ENCODE assay signal across 8 cellular contexts in the genomic region with DNA sequence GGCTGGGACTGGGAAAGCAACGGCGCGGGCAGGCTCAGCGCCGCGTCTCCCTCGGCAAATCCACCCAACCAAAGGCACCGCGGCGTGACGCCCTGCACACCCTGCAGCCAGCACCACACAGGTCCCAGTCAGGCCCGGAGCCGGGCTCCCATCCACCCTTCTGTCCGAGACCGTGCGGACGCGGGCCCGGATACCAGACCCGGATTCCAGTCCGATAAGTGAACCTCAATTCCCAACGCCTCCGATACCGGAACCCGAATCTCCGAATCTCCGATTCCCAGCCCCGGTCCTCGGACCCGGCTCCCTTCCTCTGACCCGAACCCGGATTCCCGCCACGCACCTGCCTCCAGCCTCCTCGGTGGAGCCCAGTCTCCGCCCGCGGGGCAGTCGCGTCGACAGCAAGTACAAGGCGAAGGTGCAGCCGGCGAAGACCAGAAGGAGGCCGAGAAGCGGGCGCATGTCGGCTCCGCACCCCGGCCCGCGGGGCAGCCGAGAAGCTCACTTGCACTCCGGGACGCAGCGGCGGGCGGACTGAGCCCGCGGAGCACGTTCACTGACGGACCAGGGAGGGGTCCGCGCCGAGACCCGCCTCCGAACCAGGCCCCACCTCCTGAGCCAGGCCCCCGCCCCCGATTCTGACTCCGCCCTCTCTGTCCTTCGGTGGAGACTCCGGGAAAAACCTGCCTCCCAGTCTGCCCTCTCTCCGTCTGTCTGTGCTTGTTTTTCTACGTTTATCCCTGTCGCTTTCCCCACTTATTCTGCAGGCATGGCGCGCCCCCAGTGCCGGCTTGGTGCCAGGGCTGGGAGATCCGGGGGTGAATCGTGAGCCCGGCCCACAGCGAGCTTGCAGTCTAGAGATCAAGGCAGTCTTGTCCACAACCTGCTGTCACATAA. TPM values are rescaled to one million over a fixed set of nuclear protein-coding genes. Genes with fewer than 3 reads are reported as not detected.
DNase-seq lines count a peak whose midpoint lies in the region; ATAC-seq, FAIRE-seq and TF ChIP-seq lines count a peak whose summit lies in the region.

A gene (minus strand): TSS at position 533 of the 894 bp plus-strand sequence. CDS start 74 bp downstream, at position 459.

- BruUV-seq in HepG2 (replicated peaks; lab: Mats Ljungman, UMichigan), result TSS peak; percentile 52

- H3K4me2 ChIP-seq in HepG2 (ENCODE audit: low read depth, low read length), result peak within 1 kb of the TSS; percentile 86

- peaks cover 13 to 30% of the 10 kb centered on the region in 2 experiments for H3K36me3 ChIP-seq in HepG2 (replicated peaks in 1 of 2; ENCODE audit: control insufficient read depth in 1 of 2, insufficient read depth in 2 of 2, low read length in 2 of 2)

- peak; percentile 37 to 56; a peak in 2 of 4 replicates for TF ChIP-seq EP300 in HepG2 (IDR thresholded peaks at IDR 0.05; ENCODE audit: low read depth in 2 of 2, low read length in 2 of 2)
- no peak for TF ChIP-seq EP300 in HepG2 (CRISPR knock-in tag; IDR thresholded peaks at IDR 0.05; ENCODE audit: borderline replicate concordance)

- DNase-seq in CD1c-positive myeloid dendritic cell (ENCODE audit: extremely low spot score), result peak; percentile 94
- DNase-seq in NCI-H748 (lab: John Stamatoyannopoulos, UW; ENCODE audit: unreplicated experiment), result peak; percentile 89
- peak; percentile 86 for DNase-seq in activated CD4-positive, alpha-beta T cell treated with anti-CD3 and anti-CD28 coated beads, Interleukin-2, amount 50 U/mL, for 4 hours
- peak; percentile 93 for DNase-seq in dermis blood vessel endothelial cell
- peak; percentile 75 for DNase-seq in HepG2 (ENCODE audit: low spot score)
- DNase-seq in stimulated activated CD4-positive, alpha-beta T cell treated with anti-CD3 and anti-CD28 coated beads, Interleukin-2, amount 100 ng/mL, for 48 hours, result peak; percentile 91

- 2% methylated on average over 26 of the region's 82 CpGs for WGBS in HepG2 (ENCODE audit: low lambda C conversion rate)

- peak; percentile 96 for ATAC-seq in GM19395 (IDR thresholded peaks at IDR 0.05; ENCODE audit: unreplicated experiment)
- peak; percentile 88 for ATAC-seq in HG03558 (IDR thresholded peaks at IDR 0.05; ENCODE audit: extremely low read depth, unreplicated experiment)
- peak; percentile 92 for ATAC-seq in HepG2

- FAIRE-seq in HepG2 (lab: Jason Lieb, UNC), result peak; percentile 79

- peak; percentile 29 for TF ChIP-seq CTCF in HepG2 (CRISPR knock-in tag; IDR thresholded peaks at IDR 0.05)

- peak; percentile 55 for TF ChIP-seq RAD21 in HepG2 (CRISPR knock-in tag; IDR thresholded peaks at IDR 0.05)

- POLR2A ChIA-PET in HepG2 (lab: Yijun Ruan, JAX), result interaction anchor here (0.8 to 1.4 kb wide), 3 partner anchors 10 to 88 kb away, joined by 3 read pairs; no protein-coding TSS in a partner anchor

- CTCF ChIA-PET in HepG2 (lab: Yijun Ruan, JAX; ENCODE audit: low intra/inter-chr PET ratio, low total read pairs), result interaction anchor here (0.8 kb wide), 1 partner anchor 60 kb away, joined by 3 read pairs; no protein-coding TSS in a partner anchor

- peak within 1 kb of the TSS; percentile 16 for H2AFZ ChIP-seq in HepG2 (ENCODE audit: low read length)

- peaks cover 14% of the 10 kb centered on the region for H3K79me2 ChIP-seq in HepG2 (ENCODE audit: insufficient read depth, low read length)

- in situ Hi-C loops in HepG2 (cut with HindIII; ENCODE audit: extremely low pct_ligation_motif_present, low pct_unique_long_range_greater_than_20kb), result no loop called here

- H4K20me1 ChIP-seq in HepG2 (ENCODE audit: insufficient read depth, low read length), result 0 out of 2 replicates have a peak, but pooled peaks cover 2% of the 10 kb centered on the region

- H3K9me3 ChIP-seq in HepG2 (ENCODE audit: low read length), result no peaks in the 10 kb centered on the region

- peak; percentile 91 to 92 for TF ChIP-seq POLR2A in HepG2 (IDR thresholded peaks at IDR 0.05; ENCODE audit: insufficient read depth in 1 of 2, low read depth in 2 of 2, low read length in 2 of 2)

- no peaks in the 10 kb centered on the region for H3K27me3 ChIP-seq in HepG2 (ENCODE audit: control insufficient read depth in 1 of 2, insufficient read depth in 2 of 2, low read length in 2 of 2)

- peak within 1 kb of the TSS; percentile 95 for H3K27ac ChIP-seq in HepG2 (ENCODE audit: extremely low read length, insufficient read depth, low read length)

- intact Hi-C loops in HepG2 (cut with micrococcal nuclease; ENCODE audit: unreplicated experiment), result loop anchor here (5.0 kb wide), 1 partner anchor 89 kb away; a partner anchor contains a TSS

- H3K4me1 ChIP-seq in HepG2 (ENCODE audit: insufficient read depth, low read length), result peaks cover 46% of the 10 kb centered on the region

- peak within 1 kb of the TSS; percentile 97 to 99 (median 99) for H3K4me3 ChIP-seq in HepG2 (replicated peaks in 1 of 3; ENCODE audit: insufficient read depth in 1 of 3, low read depth in 2 of 3, low read length in 3 of 3)

- peak within 1 kb of the TSS; percentile 94 for H3K9ac ChIP-seq in HepG2 (ENCODE audit: insufficient read depth, low read depth, low read length)

TF ChIP-seq in HepG2, 621 proteins besides CTCF, POLR2A, EP300 and RAD21 (continues in another document):
- TF ChIP-seq ZNF34 (CRISPR knock-in tag; IDR thresholded peaks at IDR 0.05; ENCODE audit: borderline replicate concordance), result peak; percentile 83; the same call in 1 of the 2 replicates
- TF ChIP-seq WIZ (CRISPR knock-in tag; IDR thresholded peaks at IDR 0.05), result peak; percentile 91; the same call in 1 of the 2 replicates
- TF ChIP-seq FOXP1 (IDR thresholded peaks at IDR 0.05), result no peak
- peak; percentile 39; the same call in 1 of the 2 replicates for TF ChIP-seq FOXP1 (CRISPR knock-in tag; IDR thresholded peaks at IDR 0.05)
- no peak for TF ChIP-seq SETDB1 (CRISPR knock-in tag; IDR thresholded peaks at IDR 0.05; ENCODE audit: borderline replicate concordance)
- no peak for TF ChIP-seq MTA3 (CRISPR knock-in tag; IDR thresholded peaks at IDR 0.05)
- peak; percentile 47; the same call in 1 of the 2 replicates for TF ChIP-seq ZNF460 (CRISPR knock-in tag; IDR thresholded peaks at IDR 0.05; ENCODE audit: borderline replicate concordance)
- TF ChIP-seq HNRNPH1 (optimal IDR thresholded peaks at IDR 0.05; ENCODE audit: low read depth, low read length), result no peak
- TF ChIP-seq NFKBIZ (CRISPR knock-in tag; IDR thresholded peaks at IDR 0.05), result peak; percentile 75; the same call in 1 of the 2 replicates
- TF ChIP-seq, protein P1, sequence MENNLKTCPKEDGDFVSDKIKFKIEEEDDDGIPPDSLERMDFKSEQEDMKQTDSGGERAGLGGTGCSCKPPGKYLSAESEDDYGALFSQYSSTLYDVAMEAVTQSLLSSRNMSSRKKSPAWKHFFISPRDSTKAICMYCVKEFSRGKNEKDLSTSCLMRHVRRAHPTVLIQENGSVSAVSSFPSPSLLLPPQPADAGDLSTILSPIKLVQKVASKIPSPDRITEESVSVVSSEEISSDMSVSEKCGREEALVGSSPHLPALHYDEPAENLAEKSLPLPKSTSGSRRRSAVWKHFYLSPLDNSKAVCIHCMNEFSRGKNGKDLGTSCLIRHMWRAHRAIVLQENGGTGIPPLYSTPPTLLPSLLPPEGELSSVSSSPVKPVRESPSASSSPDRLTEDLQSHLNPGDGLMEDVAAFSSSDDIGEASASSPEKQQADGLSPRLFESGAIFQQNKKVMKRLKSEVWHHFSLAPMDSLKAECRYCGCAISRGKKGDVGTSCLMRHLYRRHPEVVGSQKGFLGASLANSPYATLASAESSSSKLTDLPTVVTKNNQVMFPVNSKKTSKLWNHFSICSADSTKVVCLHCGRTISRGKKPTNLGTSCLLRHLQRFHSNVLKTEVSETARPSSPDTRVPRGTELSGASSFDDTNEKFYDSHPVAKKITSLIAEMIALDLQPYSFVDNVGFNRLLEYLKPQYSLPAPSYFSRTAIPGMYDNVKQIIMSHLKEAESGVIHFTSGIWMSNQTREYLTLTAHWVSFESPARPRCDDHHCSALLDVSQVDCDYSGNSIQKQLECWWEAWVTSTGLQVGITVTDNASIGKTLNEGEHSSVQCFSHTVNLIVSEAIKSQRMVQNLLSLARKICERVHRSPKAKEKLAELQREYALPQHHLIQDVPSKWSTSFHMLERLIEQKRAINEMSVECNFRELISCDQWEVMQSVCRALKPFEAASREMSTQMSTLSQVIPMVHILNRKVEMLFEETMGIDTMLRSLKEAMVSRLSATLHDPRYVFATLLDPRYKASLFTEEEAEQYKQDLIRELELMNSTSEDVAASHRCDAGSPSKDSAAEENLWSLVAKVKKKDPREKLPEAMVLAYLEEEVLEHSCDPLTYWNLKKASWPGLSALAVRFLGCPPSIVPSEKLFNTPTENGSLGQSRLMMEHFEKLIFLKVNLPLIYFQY (CRISPR knock-in tag; IDR thresholded peaks at IDR 0.05; ENCODE audit: borderline replicate concordance), result peak; percentile 90
- TF ChIP-seq, protein P2, sequence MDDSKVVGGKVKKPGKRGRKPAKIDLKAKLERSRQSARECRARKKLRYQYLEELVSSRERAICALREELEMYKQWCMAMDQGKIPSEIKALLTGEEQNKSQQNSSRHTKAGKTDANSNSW (CRISPR knock-in tag; IDR thresholded peaks at IDR 0.05; ENCODE audit: borderline replicate concordance), result peak; percentile 80

RNA-seq across cellular contexts. Expression of the gene that starts here (rescaled TPM):
- 6.3 and 9.1 TPM in 2 replicates for total RNA-seq in dermis blood vessel endothelial cell
- total RNA-seq in HepG2 (2016; rRNA removed; fragmentation: Illumina TruSeq; extraction: Trizol), result 24.2 and 40.0 TPM in 2 replicates
- total RNA-seq in HepG2 (2016; cell fraction: cytosol; rRNA removed; fragmentation: Illumina TruSeq; extraction: Trizol; ENCODE audit: low read depth), result 13.6 and 15.2 TPM in 2 replicates
- total RNA-seq in HepG2 (2016; cell fraction: insoluble cytoplasmic fraction; rRNA removed; fragmentation: Illumina TruSeq; extraction: Trizol), result 24.9 and 39.6 TPM in 2 replicates
- 29.5 and 32.0 TPM in 2 replicates for total RNA-seq in HepG2 (2016; cell fraction: membrane; rRNA removed; fragmentation: Illumina TruSeq; extraction: Trizol)
- total RNA-seq in HepG2 (2016; cell fraction: nucleus; rRNA removed; fragmentation: Illumina TruSeq; extraction: Trizol), result 45.6 and 52.4 TPM in 2 replicates
- 27.9 and 30.0 TPM in 2 replicates for polyA plus RNA-seq in HepG2 (2011; rRNA removed)
- polyA plus RNA-seq in HepG2 (2011; cell fraction: cytosol; rRNA removed), result 19.8 and 29.4 TPM in 2 replicates
- polyA plus RNA-seq in HepG2 (2011; cell fraction: nucleus; rRNA removed), result 25.5 and 31.3 TPM in 2 replicates
- polyA plus RNA-seq in HepG2 (2012), result 18.7 and 20.4 TPM in 2 replicates
- polyA plus RNA-seq in HepG2 (2016; cell fraction: cytosol; fragmentation: Illumina TruSeq; extraction: Trizol; ENCODE audit: low read depth), result 7.9 and 8.4 TPM in 2 replicates
- 28.3 and 31.2 TPM in 2 replicates for polyA plus RNA-seq in HepG2 (2016; cell fraction: insoluble cytoplasmic fraction; fragmentation: Illumina TruSeq; extraction: Trizol; ENCODE audit: low read depth)
- 19.0 and 19.8 TPM in 2 replicates for polyA plus RNA-seq in HepG2 (2016; cell fraction: membrane; fragmentation: Illumina TruSeq; extraction: Trizol; ENCODE audit: low read depth)
- 61.2 and 62.8 TPM in 2 replicates for polyA plus RNA-seq in HepG2 (2016; cell fraction: nucleus; fragmentation: Illumina TruSeq; extraction: Trizol; ENCODE audit: insufficient read depth, low read depth)
- 43.9 and 54.9 TPM in 2 replicates for polyA minus RNA-seq in HepG2 (2011; rRNA and poly(A)+ RNA removed; ENCODE audit: low replicate concordance)
- polyA minus RNA-seq in HepG2 (2011; cell fraction: cytosol; rRNA and poly(A)+ RNA removed), result 13.8 and 18.0 TPM in 2 replicates
- polyA minus RNA-seq in HepG2 (2011; cell fraction: nucleus; rRNA and poly(A)+ RNA removed), result 39.3 and 51.3 TPM in 2 replicates

Comparison
In these comparisons a context has a peak if more than half of its experiments do, and no peak if none do; other contexts are left out.
1. Peak in every context shown above with its lines: DNase-seq, ATAC-seq, H3K4me3 ChIP-seq and H3K27ac ChIP-seq.